Comparison of ENCODE assay signal across 1 cellular context in the genomic region with DNA sequence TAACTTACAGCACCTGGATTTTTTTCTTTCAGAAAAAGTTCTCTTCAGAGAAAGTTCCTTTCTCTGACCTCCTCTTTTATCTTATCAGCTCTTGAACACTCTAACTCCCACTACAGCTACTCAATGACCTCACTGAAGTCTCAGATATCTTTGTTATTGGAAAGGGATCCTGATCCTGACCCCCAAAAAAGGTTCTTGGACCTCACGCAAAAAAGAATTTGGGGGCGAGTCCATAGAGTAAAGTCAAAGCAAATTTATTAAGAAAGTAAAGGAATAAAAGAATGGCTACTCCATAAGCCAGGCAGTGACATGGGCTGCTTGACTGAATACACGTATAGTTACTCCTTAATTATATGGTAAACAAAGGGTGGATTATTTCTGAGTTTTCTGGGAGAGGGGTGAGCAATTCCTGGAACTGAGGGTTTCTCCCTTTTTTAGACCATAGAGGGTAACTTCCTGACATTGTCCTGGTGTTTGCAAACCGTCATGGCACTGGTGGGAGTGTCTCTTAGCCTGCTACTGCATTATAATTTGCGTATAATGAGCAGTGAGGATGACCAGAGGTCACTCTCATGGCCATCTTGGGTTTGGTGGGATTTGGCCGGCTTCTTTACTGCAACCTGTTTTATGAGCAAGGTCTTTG.
A peak's percentile ranks its signal among the peaks of the same experiment; 100 is the strongest.
TF ChIP-seq lines count a peak whose summit lies in the region.

No MANE protein-coding gene starts in this region.

TF ChIP-seq in K562, 482 proteins besides CTCF, POLR2A, EP300 and RAD21 (continued from another document and continues in another):
- TF ChIP-seq, protein P1, sequence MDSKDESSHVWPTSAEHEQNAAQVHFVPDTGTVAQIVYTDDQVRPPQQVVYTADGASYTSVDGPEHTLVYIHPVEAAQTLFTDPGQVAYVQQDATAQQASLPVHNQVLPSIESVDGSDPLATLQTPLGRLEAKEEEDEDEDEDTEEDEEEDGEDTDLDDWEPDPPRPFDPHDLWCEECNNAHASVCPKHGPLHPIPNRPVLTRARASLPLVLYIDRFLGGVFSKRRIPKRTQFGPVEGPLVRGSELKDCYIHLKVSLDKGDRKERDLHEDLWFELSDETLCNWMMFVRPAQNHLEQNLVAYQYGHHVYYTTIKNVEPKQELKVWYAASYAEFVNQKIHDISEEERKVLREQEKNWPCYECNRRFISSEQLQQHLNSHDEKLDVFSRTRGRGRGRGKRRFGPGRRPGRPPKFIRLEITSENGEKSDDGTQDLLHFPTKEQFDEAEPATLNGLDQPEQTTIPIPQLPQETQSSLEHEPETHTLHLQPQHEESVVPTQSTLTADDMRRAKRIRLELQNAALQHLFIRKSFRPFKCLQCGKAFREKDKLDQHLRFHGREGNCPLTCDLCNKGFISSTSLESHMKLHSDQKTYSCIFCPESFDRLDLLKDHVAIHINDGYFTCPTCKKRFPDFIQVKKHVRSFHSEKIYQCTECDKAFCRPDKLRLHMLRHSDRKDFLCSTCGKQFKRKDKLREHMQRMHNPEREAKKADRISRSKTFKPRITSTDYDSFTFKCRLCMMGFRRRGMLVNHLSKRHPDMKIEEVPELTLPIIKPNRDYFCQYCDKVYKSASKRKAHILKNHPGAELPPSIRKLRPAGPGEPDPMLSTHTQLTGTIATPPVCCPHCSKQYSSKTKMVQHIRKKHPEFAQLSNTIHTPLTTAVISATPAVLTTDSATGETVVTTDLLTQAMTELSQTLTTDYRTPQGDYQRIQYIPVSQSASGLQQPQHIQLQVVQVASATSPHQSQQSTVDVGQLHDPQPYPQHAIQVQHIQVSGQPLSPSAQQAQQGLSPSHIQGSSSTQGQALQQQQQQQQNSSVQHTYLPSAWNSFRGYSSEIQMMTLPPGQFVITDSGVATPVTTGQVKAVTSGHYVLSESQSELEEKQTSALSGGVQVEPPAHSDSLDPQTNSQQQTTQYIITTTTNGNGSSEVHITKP (IDR thresholded peaks at IDR 0.05; ENCODE audit: partially characterized antibody): peak; percentile 76
- TF ChIP-seq NFE2L1 (tag; IDR thresholded peaks at IDR 0.05; ENCODE audit: borderline replicate concordance, low read depth) (no peak), CREM (IDR thresholded peaks at IDR 0.05; ENCODE audit: low read depth) (peak; percentile 69; the same call in 1 of the 2 replicates), XRCC3 (IDR thresholded peaks at IDR 0.05) (no peak), MAZ (CRISPR knock-in tag; conservative IDR thresholded peaks at IDR 0.05 in 1 of 2, IDR thresholded peaks at IDR 0.05 in 1 of 2) (peak in 1 of 2 experiments; percentile 56; a peak in 2 of 4 replicates), ZFX (CRISPR knock-in tag; IDR thresholded peaks at IDR 0.05) (no peak), CHCHD3 (CRISPR knock-in tag; IDR thresholded peaks at IDR 0.05) (no peak), ZEB2 (IDR thresholded peaks at IDR 0.05) (peak; percentile 97), HLTF (IDR thresholded peaks at IDR 0.05) (no peak), CHD4 (IDR thresholded peaks at IDR 0.05; ENCODE audit: insufficient read depth, insufficient replicate concordance, low read depth, low read length, poor library complexity, severe bottlenecking) (no peak), HDAC3 (IDR thresholded peaks at IDR 0.05; ENCODE audit: borderline replicate concordance, partially characterized antibody) (peak; percentile 93), IRF1 (CRISPR knock-in tag; IDR thresholded peaks at IDR 0.05; ENCODE audit: borderline replicate concordance) (no peak), MTA3 (IDR thresholded peaks at IDR 0.05; ENCODE audit: borderline replicate concordance) (peak; percentile 73), HDAC2 (IDR thresholded peaks at IDR 0.05) (peak; percentile 85; the same call in 1 of the 2 replicates), HNRNPUL1 (IDR thresholded peaks at IDR 0.05; ENCODE audit: low read length) (no peak), ZNF707 (CRISPR knock-in tag; conservative IDR thresholded peaks at IDR 0.05) (no peak), RBBP5 (IDR thresholded peaks at IDR 0.05; ENCODE audit: borderline replicate concordance, insufficient read depth, low read length, poor library complexity, severe bottlenecking) (peak; percentile 92), FOSL1 (tag; conservative IDR thresholded peaks at IDR 0.05) (peak; percentile 87), ATF4 (CRISPR knock-in tag; IDR thresholded peaks at IDR 0.05) (no peak), SMC3 (conservative IDR thresholded peaks at IDR 0.05; ENCODE audit: insufficient read depth, low read depth, low read length) (no peak), ZNF764 (CRISPR knock-in tag; IDR thresholded peaks at IDR 0.05; ENCODE audit: low read depth) (no peak), NUFIP1 (IDR thresholded peaks at IDR 0.05; ENCODE audit: partially characterized antibody) (no peak), XRCC4 (IDR thresholded peaks at IDR 0.05; ENCODE audit: extremely low read depth, insufficient read depth, insufficient read length) (no peak), ZNF212 (CRISPR knock-in tag; IDR thresholded peaks at IDR 0.05) (no peak), ETS1 (conservative IDR thresholded peaks at IDR 0.05; ENCODE audit: control insufficient read depth, low read depth, low read length) (no peak), BRCA1 (IDR thresholded peaks at IDR 0.05) (no peak), BRCA1 (CRISPR knock-in tag; IDR thresholded peaks at IDR 0.05) (no peak), HDGF (IDR thresholded peaks at IDR 0.05) (no peak), ARID1B (IDR thresholded peaks at IDR 0.05) (peak; percentile 99), ZBTB5 (IDR thresholded peaks at IDR 0.05) (peak; percentile 95), KLF1 (tag; IDR thresholded peaks at IDR 0.05) (no peak), HSF4 (CRISPR knock-in tag; IDR thresholded peaks at IDR 0.05; ENCODE audit: borderline replicate concordance) (no peak), ZNF24 (IDR thresholded peaks at IDR 0.05) (no peak), ZBTB7A (IDR thresholded peaks at IDR 0.05; ENCODE audit: borderline replicate concordance, control insufficient read depth, low read depth, low read length) (no peak), TFAM (CRISPR knock-in tag; conservative IDR thresholded peaks at IDR 0.05) (no peak), ZNF57 (CRISPR knock-in tag; IDR thresholded peaks at IDR 0.05) (no peak), ZNF830 (CRISPR knock-in tag; IDR thresholded peaks at IDR 0.05) (no peak), BCOR (IDR thresholded peaks at IDR 0.05) (no peak), HIVEP1 (CRISPR knock-in tag; IDR thresholded peaks at IDR 0.05) (no peak)
- TF ChIP-seq, protein P2, sequence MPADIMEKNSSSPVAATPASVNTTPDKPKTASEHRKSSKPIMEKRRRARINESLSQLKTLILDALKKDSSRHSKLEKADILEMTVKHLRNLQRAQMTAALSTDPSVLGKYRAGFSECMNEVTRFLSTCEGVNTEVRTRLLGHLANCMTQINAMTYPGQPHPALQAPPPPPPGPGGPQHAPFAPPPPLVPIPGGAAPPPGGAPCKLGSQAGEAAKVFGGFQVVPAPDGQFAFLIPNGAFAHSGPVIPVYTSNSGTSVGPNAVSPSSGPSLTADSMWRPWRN (IDR thresholded peaks at IDR 0.05; ENCODE audit: low read depth): peak; percentile 58; the same call in 1 of the 2 replicates
- TF ChIP-seq, protein P3, sequence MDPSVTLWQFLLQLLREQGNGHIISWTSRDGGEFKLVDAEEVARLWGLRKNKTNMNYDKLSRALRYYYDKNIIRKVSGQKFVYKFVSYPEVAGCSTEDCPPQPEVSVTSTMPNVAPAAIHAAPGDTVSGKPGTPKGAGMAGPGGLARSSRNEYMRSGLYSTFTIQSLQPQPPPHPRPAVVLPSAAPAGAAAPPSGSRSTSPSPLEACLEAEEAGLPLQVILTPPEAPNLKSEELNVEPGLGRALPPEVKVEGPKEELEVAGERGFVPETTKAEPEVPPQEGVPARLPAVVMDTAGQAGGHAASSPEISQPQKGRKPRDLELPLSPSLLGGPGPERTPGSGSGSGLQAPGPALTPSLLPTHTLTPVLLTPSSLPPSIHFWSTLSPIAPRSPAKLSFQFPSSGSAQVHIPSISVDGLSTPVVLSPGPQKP (CRISPR knock-in tag; IDR thresholded peaks at IDR 0.05): no peak
- TF ChIP-seq, protein P4, sequence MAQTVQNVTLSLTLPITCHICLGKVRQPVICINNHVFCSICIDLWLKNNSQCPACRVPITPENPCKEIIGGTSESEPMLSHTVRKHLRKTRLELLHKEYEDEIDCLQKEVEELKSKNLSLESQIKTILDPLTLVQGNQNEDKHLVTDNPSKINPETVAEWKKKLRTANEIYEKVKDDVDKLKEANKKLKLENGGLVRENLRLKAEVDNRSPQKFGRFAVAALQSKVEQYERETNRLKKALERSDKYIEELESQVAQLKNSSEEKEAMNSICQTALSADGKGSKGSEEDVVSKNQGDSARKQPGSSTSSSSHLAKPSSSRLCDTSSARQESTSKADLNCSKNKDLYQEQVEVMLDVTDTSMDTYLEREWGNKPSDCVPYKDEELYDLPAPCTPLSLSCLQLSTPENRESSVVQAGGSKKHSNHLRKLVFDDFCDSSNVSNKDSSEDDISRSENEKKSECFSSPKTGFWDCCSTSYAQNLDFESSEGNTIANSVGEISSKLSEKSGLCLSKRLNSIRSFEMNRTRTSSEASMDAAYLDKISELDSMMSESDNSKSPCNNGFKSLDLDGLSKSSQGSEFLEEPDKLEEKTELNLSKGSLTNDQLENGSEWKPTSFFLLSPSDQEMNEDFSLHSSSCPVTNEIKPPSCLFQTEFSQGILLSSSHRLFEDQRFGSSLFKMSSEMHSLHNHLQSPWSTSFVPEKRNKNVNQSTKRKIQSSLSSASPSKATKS (CRISPR knock-in tag; IDR thresholded peaks at IDR 0.05): no peak
- TF ChIP-seq, protein P5, sequence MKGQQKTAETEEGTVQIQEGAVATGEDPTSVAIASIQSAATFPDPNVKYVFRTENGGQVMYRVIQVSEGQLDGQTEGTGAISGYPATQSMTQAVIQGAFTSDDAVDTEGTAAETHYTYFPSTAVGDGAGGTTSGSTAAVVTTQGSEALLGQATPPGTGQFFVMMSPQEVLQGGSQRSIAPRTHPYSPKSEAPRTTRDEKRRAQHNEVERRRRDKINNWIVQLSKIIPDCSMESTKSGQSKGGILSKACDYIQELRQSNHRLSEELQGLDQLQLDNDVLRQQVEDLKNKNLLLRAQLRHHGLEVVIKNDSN (CRISPR knock-in tag; IDR thresholded peaks at IDR 0.05): no peak
